In genomic region chr19:11587302-11587972, GRCh38 we compare ENCODE assay signal across 8 cellular contexts. TPM values are rescaled to one million over a fixed set of nuclear protein-coding genes. Genes with fewer than 3 reads are reported as not detected.
DNase-seq lines count a peak whose midpoint lies in the region; ATAC-seq and TF ChIP-seq lines count a peak whose summit lies in the region.

No MANE protein-coding gene starts in this region.

- H3K4me3 Mint-ChIP-seq in CD14-positive monocyte (no peak overlapping the region), memory B cell (no peak overlapping the region)

- ATAC-seq in HG03442 (IDR thresholded peaks at IDR 0.05; ENCODE audit: unreplicated experiment), result peak; percentile 39
- ATAC-seq in memory B cell (ENCODE audit: low read depth), result peak; percentile 43
- ATAC-seq in GM18519 (IDR thresholded peaks at IDR 0.05; ENCODE audit: low FRiP score, unreplicated experiment), result no peak

- DNase-seq in CD14-positive monocyte (ENCODE audit: low spot score) (peak; percentile 78), NCI-H774 (lab: John Stamatoyannopoulos, UW) (peak; percentile 54), ecto neural progenitor cell (ENCODE audit: low spot score) (peak; percentile 85), memory B cell (ENCODE audit: low spot score in 2 of 2) (peak; percentile 85 to 91)
- peak; percentile 84 to 86 for DNase-seq in activated CD4-positive, alpha-beta T cell treated with anti-CD3 and anti-CD28 coated beads, Interleukin-2, amount 50 U/mL, for 48 hours
- peak; percentile 39 for DNase-seq in stimulated activated CD8-positive, alpha-beta memory T cell treated with anti-CD3 and anti-CD28 coated beads, Interleukin-12 subunit alpha, Interleukin-12 subunit beta, amount 100 ng/mL, for 24 hours (ENCODE audit: extremely low read depth)

- TF ChIP-seq CTCF in CD14-positive monocyte (IDR thresholded peaks at IDR 0.05), result peak; percentile 86

- peaks cover 0 to 1% of the 10 kb centered on the region in 2 donors for H3K36me3 Mint-ChIP-seq in CD14-positive monocyte
- no peaks in the 10 kb centered on the region for H3K36me3 Mint-ChIP-seq in memory B cell

- H3K4me1 Mint-ChIP-seq in CD14-positive monocyte, result peaks cover 42% of the 10 kb centered on the region
- H3K4me1 Mint-ChIP-seq in memory B cell, result peaks cover 21% of the 10 kb centered on the region

- H3K27ac Mint-ChIP-seq in CD14-positive monocyte (peak overlapping the region in 5 of 7 donors; percentile 30 to 70 (median 65)), memory B cell (peak overlapping the region; percentile 78)

- intact Hi-C loops in CD14-positive monocyte (cut with micrococcal nuclease), result loop anchor here in 1 of 2 donors (1.0 to 2.0 kb wide), 2 partner anchors 28 to 51 kb away; partner anchors contain the start of gene ELOF1

- H3K9me3 Mint-ChIP-seq in CD14-positive monocyte, result peaks cover 0 to 2% (median 0%) of the 10 kb centered on the region in 7 donors
- H3K9me3 Mint-ChIP-seq in memory B cell, result no peaks in the 10 kb centered on the region

- H3K27me3 Mint-ChIP-seq in CD14-positive monocyte (ENCODE audit: low read depth in 3 of 3) (peaks cover 2 to 4% (median 2%) of the 10 kb centered on the region in 3 donors), memory B cell (no peaks in the 10 kb centered on the region)

RNA-seq across cellular contexts. Expression of gene ZNF627, which starts 9.8 kb away (rescaled TPM):
- 1 to 10 TPM; 3.4 to 3.7 TPM for polyA plus RNA-seq in CD14-positive monocyte

RNA-seq across cellular contexts. Expression of gene ACP5, which starts 10.0 kb away (rescaled TPM):
- 10 to 100 TPM; 20.1 to 31.2 TPM for polyA plus RNA-seq in CD14-positive monocyte

RNA-seq across cellular contexts. Expression of gene ELOF1, which starts 28.4 kb away (rescaled TPM):
- 10 to 100 TPM; 77.5 to 95.5 TPM for polyA plus RNA-seq in CD14-positive monocyte

RNA-seq across cellular contexts. Expression of gene CNN1, which starts 48.8 kb away (rescaled TPM):
- polyA plus RNA-seq in CD14-positive monocyte, result not detected

RNA-seq across cellular contexts. Expression of gene ECSIT, which starts 58.5 kb away (rescaled TPM):
- polyA plus RNA-seq in CD14-positive monocyte, result 10 to 100 TPM; 26.4 to 28.3 TPM
